In genomic region chr3:105827959-105828358, GRCh38 we compare ENCODE assay signal across 9 cellular contexts. TPM values are rescaled to one million over a fixed set of nuclear protein-coding genes. Genes with fewer than 3 reads are reported as not detected.
DNase-seq lines count a peak whose midpoint lies in the region; ATAC-seq and TF ChIP-seq lines count a peak whose summit lies in the region.
"Had no signal": no experiment of that assay in that cellular context is flagged by ENCODE, and none has a peak within 500 bp of the region (broad histone marks: within the 10 kb centered on the region; RNA-seq: fewer than 3 reads in every experiment).

No MANE protein-coding gene starts in this region.

- H3K4me1 ChIP-seq in neural progenitor cell: no peaks in the 10 kb centered on the region

- H3K36me3 Mint-ChIP-seq in natural killer cell: peaks cover 20% of the 10 kb centered on the region
- peaks cover 44% of the 10 kb centered on the region for H3K36me3 Mint-ChIP-seq in neural progenitor cell

- H4K20me1 ChIP-seq in neural progenitor cell (ENCODE audit: low read depth): peaks cover 8% of the 10 kb centered on the region

- no peak overlapping the region for H3K9ac ChIP-seq in neural progenitor cell

- H3K4me3 ChIP-seq in NB4 (ENCODE audit: low read depth, low read length) (no peak overlapping the region), neural progenitor cell (no peak overlapping the region)
- H3K4me3 ChIP-seq: uterus had no signal

- H3K27me3 ChIP-seq in neural progenitor cell: no peaks in the 10 kb centered on the region
- H3K27me3 ChIP-seq: uterus had no signal

- no peak for TF ChIP-seq POLR2A in NB4 (IDR thresholded peaks at IDR 0.05; ENCODE audit: extremely low read depth, insufficient read length)

- in situ Hi-C loops in Caki2 (cut with HindIII; ENCODE audit: low pct_unique_long_range_greater_than_20kb, low sequenced_read_pairs): no loop called here

- H3K27ac Mint-ChIP-seq in natural killer cell: peak overlapping the region; percentile 83
- no peak overlapping the region for H3K27ac Mint-ChIP-seq in neural progenitor cell

- intact Hi-C loops in natural killer cell (cut with micrococcal nuclease): loop anchor here (1.0 to 2.0 kb wide), 3 partner anchors 17 to 75 kb away; no protein-coding TSS in a partner anchor

- DNase-seq in Caki2 (ENCODE audit: low read depth): peak; percentile 51
- peak; percentile 22 for DNase-seq in NB4 (ENCODE audit: low read depth)
- peak; percentile 67 for DNase-seq in dermis blood vessel endothelial cell
- DNase-seq in natural killer cell: no peak
- DNase-seq in neural progenitor cell (ENCODE audit: low spot score): no peak
- no peak for DNase-seq in NCI-H2227 treated with DMSO at 0.1 percent for 48 hours (lab: John Stamatoyannopoulos, UW)
- DNase-seq in NCI-H2171 treated with DMSO at 0.1 percent for 48 hours (lab: John Stamatoyannopoulos, UW): no peak
- no peak for DNase-seq in amygdala (lab: John Stamatoyannopoulos, UW)

- TF ChIP-seq CTCF in NB4 (IDR thresholded peaks at IDR 0.05; ENCODE audit: low read depth, low read length) (no peak), natural killer cell (IDR thresholded peaks at IDR 0.05) (no peak), neural progenitor cell (IDR thresholded peaks at IDR 0.05) (no peak)

- H3F3A ChIP-seq in neural progenitor cell (ENCODE audit: low read depth): no peaks in the 10 kb centered on the region

- H3K4me1 Mint-ChIP-seq in natural killer cell: peaks cover 87 to 88% of the 10 kb centered on the region in 2 donors
- H3K4me1 Mint-ChIP-seq in neural progenitor cell: peaks cover 7% of the 10 kb centered on the region

- no peak overlapping the region for H3K27ac ChIP-seq in neural progenitor cell

- H3K4me2 ChIP-seq in neural progenitor cell: no peak overlapping the region

- H3K4me3 Mint-ChIP-seq in natural killer cell (peak overlapping the region; percentile 30), neural progenitor cell (no peak overlapping the region)

- no peak overlapping the region for H2AFZ ChIP-seq in neural progenitor cell (replicated peaks)

- H3K9me3 Mint-ChIP-seq in natural killer cell: no peaks in the 10 kb centered on the region
- H3K9me3 Mint-ChIP-seq in neural progenitor cell: peaks cover 6% of the 10 kb centered on the region

- H3K79me2 ChIP-seq in neural progenitor cell (ENCODE audit: low read depth): peaks cover 71% of the 10 kb centered on the region

- no peaks in the 10 kb centered on the region for H3K9me3 ChIP-seq in neural progenitor cell (ENCODE audit: low read depth)
- H3K9me3 ChIP-seq: uterus had no signal

- no peaks in the 10 kb centered on the region for H3K27me3 Mint-ChIP-seq in natural killer cell (ENCODE audit: low read depth in 2 of 2)
- peaks cover 2% of the 10 kb centered on the region for H3K27me3 Mint-ChIP-seq in neural progenitor cell (ENCODE audit: insufficient read depth, low read depth)

- ATAC-seq in natural killer cell: no peak

- H3K36me3 ChIP-seq in neural progenitor cell: no peaks in the 10 kb centered on the region
- H3K36me3 ChIP-seq: uterus had no signal

RNA-seq across cellular contexts. Expression of gene CBLB, which starts 40.9 kb away (rescaled TPM):
- total RNA-seq in Caki2 (2014; rRNA removed; shearing (Covaris generic); ENCODE audit: low replicate concordance): 0.96 and 3.7 TPM in 2 replicates
- total RNA-seq in dermis blood vessel endothelial cell (27.7 and 28.7 TPM in 2 replicates), natural killer cell (100 to 1,000 TPM; 180 to 287 (median 230) TPM), neural progenitor cell (ENCODE audit: low replicate concordance) (61.2 and 105 TPM in 2 replicates)

Comparison
In these comparisons a context has a peak if more than half of its experiments do, and no peak if none do; other contexts are left out.
1. DNase-seq: peak in Caki2 (single experiment), NB4 (single experiment) and dermis blood vessel endothelial cell (single experiment); none in natural killer cell (single experiment), neural progenitor cell (single experiment), NCI-H2227 treated with DMSO at 0.1 percent for 48 hours (single experiment), NCI-H2171 treated with DMSO at 0.1 percent for 48 hours (single experiment) and amygdala (0 of 56).